In the genomic region with DNA sequence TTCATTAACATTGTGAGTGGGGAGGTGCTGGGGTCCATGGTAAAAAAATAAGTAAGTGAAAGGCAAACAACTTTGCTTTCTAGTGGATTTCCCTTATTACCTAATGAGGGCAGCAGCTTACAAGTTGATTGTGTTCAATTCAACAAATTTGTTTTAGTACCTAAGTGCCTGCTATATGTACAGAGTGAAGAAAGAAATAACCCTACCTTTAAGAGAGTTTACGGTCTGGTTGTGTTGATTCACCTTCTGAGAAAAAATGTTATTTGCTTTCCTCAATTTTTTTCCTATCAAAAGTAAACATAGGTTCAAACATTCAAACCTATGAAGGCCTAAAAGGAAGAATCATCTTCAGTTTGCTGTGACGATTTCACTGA, we compare ENCODE assay signal across 11 cellular contexts. TPM values are rescaled to one million over a fixed set of nuclear protein-coding genes. Genes with fewer than 3 reads are reported as not detected.
DNase-seq lines count a peak whose midpoint lies in the region; FAIRE-seq and TF ChIP-seq lines count a peak whose summit lies in the region.
"Had no signal": no experiment of that assay in that cellular context is flagged by ENCODE, and none has a peak within 500 bp of the region (broad histone marks: within the 10 kb centered on the region; RNA-seq: fewer than 3 reads in every experiment).

No MANE protein-coding gene starts in this region.

- TF ChIP-seq CTCF in brain (conservative IDR thresholded peaks at IDR 0.05), result no peak
- TF ChIP-seq CTCF in mesothelial cell of epicardium (IDR thresholded peaks at IDR 0.05; ENCODE audit: unreplicated experiment), result no peak
- TF ChIP-seq CTCF in type B pancreatic cell (conservative IDR thresholded peaks at IDR 0.05), result no peak

- no peaks in the 10 kb centered on the region for H3K9me3 Mint-ChIP-seq in brain
- H3K9me3 Mint-ChIP-seq in mesothelial cell of epicardium, result no peaks in the 10 kb centered on the region
- no peaks in the 10 kb centered on the region for H3K9me3 Mint-ChIP-seq in type B pancreatic cell
- H3K9me3 Mint-ChIP-seq: memory B cell had no signal

- H3K4me1 Mint-ChIP-seq in brain (peaks cover 37% of the 10 kb centered on the region), mesothelial cell of epicardium (peaks cover 32% of the 10 kb centered on the region), type B pancreatic cell (ENCODE audit: unreplicated experiment) (peaks cover 16% of the 10 kb centered on the region)

- H3K4me3 Mint-ChIP-seq in brain, result peak overlapping the region; percentile 84 to 93 (median 89)
- H3K4me3 Mint-ChIP-seq in mesothelial cell of epicardium, result peak overlapping the region; percentile 72
- H3K4me3 Mint-ChIP-seq in type B pancreatic cell, result peak overlapping the region; percentile 89

- DNase-seq in SHP77 treated with DMSO at 0.1 percent for 48 hours (lab: John Stamatoyannopoulos, UW), result peak; percentile 62
- DNase-seq in SHP77 (lab: John Stamatoyannopoulos, UW), result no peak
- DNase-seq in mesothelial cell of epicardium (ENCODE audit: low spot score in 2 of 2, unreplicated experiment in 2 of 2), result no peak
- no peak for DNase-seq in type B pancreatic cell (ENCODE audit: extremely low spot score, unreplicated experiment)
- DNase-seq in COLO829 (ENCODE audit: low spot score), result no peak
- no peak for DNase-seq in RCC 7860 (ENCODE audit: low spot score)
- no peak for DNase-seq in SKM-1 treated with dmso at 0.1 percent for 144 hours (lab: John Stamatoyannopoulos, UW; ENCODE audit: unreplicated experiment)
- DNase-seq: amniotic stem cell, NCI-H2029 treated with DMSO at 0.1 percent for 48 hours had no signal

- peaks cover 12% of the 10 kb centered on the region for H3K27me3 Mint-ChIP-seq in brain
- H3K27me3 Mint-ChIP-seq in mesothelial cell of epicardium (ENCODE audit: low read depth), result no peaks in the 10 kb centered on the region
- H3K27me3 Mint-ChIP-seq in type B pancreatic cell, result peaks cover 33% of the 10 kb centered on the region

- no peak for FAIRE-seq in RCC 7860 (lab: Jason Lieb, UNC)

- peaks cover 6% of the 10 kb centered on the region for H3K36me3 Mint-ChIP-seq in brain
- H3K36me3 Mint-ChIP-seq in mesothelial cell of epicardium, result no peaks in the 10 kb centered on the region
- H3K36me3 Mint-ChIP-seq in type B pancreatic cell, result peaks cover 4% of the 10 kb centered on the region
- H3K36me3 Mint-ChIP-seq: memory B cell had no signal

- peak overlapping the region in 4 of 5 experiments; percentile 21 to 96 (median 94) for H3K27ac Mint-ChIP-seq in brain
- H3K27ac Mint-ChIP-seq in mesothelial cell of epicardium, result peak overlapping the region; percentile 69
- H3K27ac Mint-ChIP-seq in type B pancreatic cell, result peak overlapping the region; percentile 88
- H3K27ac Mint-ChIP-seq: memory B cell had no signal

RNA-seq across cellular contexts. Expression of a gene that starts 1.6 kb away (rescaled TPM):
- 128 TPM for polyA plus RNA-seq in brain (ENCODE audit: insufficient read depth, low read depth, low replicate concordance)
- total RNA-seq in mesothelial cell of epicardium (265 to 281 TPM (median 271 TPM) in 3 replicates), type B pancreatic cell (ENCODE audit: low replicate concordance) (193 and 214 TPM in 2 replicates)
